In genomic region chr4:23885943-23886590, GRCh38 we compare ENCODE assay signal across 1 cellular context.
A peak's percentile ranks its signal among the peaks of the same experiment; 100 is the strongest.
TF ChIP-seq lines count a peak whose summit lies in the region.

No MANE protein-coding gene starts in this region.

TF ChIP-seq in WTC11, 78 proteins besides CTCF, POLR2A, EP300 and RAD21 (continued from another document):
- TF ChIP-seq, protein P1, sequence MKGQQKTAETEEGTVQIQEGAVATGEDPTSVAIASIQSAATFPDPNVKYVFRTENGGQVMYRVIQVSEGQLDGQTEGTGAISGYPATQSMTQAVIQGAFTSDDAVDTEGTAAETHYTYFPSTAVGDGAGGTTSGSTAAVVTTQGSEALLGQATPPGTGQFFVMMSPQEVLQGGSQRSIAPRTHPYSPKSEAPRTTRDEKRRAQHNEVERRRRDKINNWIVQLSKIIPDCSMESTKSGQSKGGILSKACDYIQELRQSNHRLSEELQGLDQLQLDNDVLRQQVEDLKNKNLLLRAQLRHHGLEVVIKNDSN (CRISPR knock-in tag; IDR thresholded peaks at IDR 0.05) = no peak
- TF ChIP-seq ZNF423 (CRISPR knock-in tag; IDR thresholded peaks at IDR 0.05) (peak; percentile 29; the same call in 1 of the 2 replicates), CBFB (CRISPR knock-in tag; IDR thresholded peaks at IDR 0.05; ENCODE audit: low read depth) (no peak), MXD4 (CRISPR knock-in tag; IDR thresholded peaks at IDR 0.05; ENCODE audit: borderline replicate concordance) (no peak), KAT7 (CRISPR knock-in tag; IDR thresholded peaks at IDR 0.05; ENCODE audit: borderline replicate concordance) (no peak), NFE2L1 (CRISPR knock-in tag; IDR thresholded peaks at IDR 0.05) (no peak), ELF4 (CRISPR knock-in tag; IDR thresholded peaks at IDR 0.05; ENCODE audit: low read depth) (no peak), ZNF416 (CRISPR knock-in tag; IDR thresholded peaks at IDR 0.05) (no peak), FOXK1 (CRISPR knock-in tag; IDR thresholded peaks at IDR 0.05) (0 out of 2 replicates have a peak, but pooled peaks have one; percentile 15), TEAD1 (CRISPR knock-in tag; IDR thresholded peaks at IDR 0.05) (peak; percentile 50; the same call in 1 of the 2 replicates), GABPB1 (CRISPR knock-in tag; IDR thresholded peaks at IDR 0.05) (no peak)
- TF ChIP-seq, protein P2, sequence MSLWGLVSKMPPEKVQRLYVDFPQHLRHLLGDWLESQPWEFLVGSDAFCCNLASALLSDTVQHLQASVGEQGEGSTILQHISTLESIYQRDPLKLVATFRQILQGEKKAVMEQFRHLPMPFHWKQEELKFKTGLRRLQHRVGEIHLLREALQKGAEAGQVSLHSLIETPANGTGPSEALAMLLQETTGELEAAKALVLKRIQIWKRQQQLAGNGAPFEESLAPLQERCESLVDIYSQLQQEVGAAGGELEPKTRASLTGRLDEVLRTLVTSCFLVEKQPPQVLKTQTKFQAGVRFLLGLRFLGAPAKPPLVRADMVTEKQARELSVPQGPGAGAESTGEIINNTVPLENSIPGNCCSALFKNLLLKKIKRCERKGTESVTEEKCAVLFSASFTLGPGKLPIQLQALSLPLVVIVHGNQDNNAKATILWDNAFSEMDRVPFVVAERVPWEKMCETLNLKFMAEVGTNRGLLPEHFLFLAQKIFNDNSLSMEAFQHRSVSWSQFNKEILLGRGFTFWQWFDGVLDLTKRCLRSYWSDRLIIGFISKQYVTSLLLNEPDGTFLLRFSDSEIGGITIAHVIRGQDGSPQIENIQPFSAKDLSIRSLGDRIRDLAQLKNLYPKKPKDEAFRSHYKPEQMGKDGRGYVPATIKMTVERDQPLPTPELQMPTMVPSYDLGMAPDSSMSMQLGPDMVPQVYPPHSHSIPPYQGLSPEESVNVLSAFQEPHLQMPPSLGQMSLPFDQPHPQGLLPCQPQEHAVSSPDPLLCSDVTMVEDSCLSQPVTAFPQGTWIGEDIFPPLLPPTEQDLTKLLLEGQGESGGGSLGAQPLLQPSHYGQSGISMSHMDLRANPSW (CRISPR knock-in tag; conservative IDR thresholded peaks at IDR 0.05; ENCODE audit: low read depth) = no peak
- TF ChIP-seq, protein P3, sequence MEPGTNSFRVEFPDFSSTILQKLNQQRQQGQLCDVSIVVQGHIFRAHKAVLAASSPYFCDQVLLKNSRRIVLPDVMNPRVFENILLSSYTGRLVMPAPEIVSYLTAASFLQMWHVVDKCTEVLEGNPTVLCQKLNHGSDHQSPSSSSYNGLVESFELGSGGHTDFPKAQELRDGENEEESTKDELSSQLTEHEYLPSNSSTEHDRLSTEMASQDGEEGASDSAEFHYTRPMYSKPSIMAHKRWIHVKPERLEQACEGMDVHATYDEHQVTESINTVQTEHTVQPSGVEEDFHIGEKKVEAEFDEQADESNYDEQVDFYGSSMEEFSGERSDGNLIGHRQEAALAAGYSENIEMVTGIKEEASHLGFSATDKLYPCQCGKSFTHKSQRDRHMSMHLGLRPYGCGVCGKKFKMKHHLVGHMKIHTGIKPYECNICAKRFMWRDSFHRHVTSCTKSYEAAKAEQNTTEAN (CRISPR knock-in tag; IDR thresholded peaks at IDR 0.05) = no peak
- TF ChIP-seq, protein P4, sequence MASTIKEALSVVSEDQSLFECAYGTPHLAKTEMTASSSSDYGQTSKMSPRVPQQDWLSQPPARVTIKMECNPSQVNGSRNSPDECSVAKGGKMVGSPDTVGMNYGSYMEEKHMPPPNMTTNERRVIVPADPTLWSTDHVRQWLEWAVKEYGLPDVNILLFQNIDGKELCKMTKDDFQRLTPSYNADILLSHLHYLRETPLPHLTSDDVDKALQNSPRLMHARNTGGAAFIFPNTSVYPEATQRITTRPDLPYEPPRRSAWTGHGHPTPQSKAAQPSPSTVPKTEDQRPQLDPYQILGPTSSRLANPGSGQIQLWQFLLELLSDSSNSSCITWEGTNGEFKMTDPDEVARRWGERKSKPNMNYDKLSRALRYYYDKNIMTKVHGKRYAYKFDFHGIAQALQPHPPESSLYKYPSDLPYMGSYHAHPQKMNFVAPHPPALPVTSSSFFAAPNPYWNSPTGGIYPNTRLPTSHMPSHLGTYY (CRISPR knock-in tag; IDR thresholded peaks at IDR 0.05) = no peak
